ENCODE assay signal across 1 cellular context in genomic region chr6:68651018-68651985, GRCh38.
TF ChIP-seq lines count a peak whose summit lies in the region.

No MANE protein-coding gene starts in this region.

TF ChIP-seq in K562, 482 proteins besides CTCF, POLR2A, EP300 and RAD21 (continued from another document):
- TF ChIP-seq SMAD3 (CRISPR knock-in tag; conservative IDR thresholded peaks at IDR 0.05), result no peak
- no peak for TF ChIP-seq CC2D1A (IDR thresholded peaks at IDR 0.05)
